25 cellular contexts compared by ENCODE assay signal in genomic region chr17:11545696-11546095, GRCh38. TPM values are rescaled to one million over a fixed set of nuclear protein-coding genes. Genes with fewer than 3 reads are reported as not detected.
DNase-seq lines count a peak whose midpoint lies in the region; ATAC-seq and TF ChIP-seq lines count a peak whose summit lies in the region.
"Had no signal": no experiment of that assay in that cellular context is flagged by ENCODE, and none has a peak within 500 bp of the region (broad histone marks: within the 10 kb centered on the region; RNA-seq: fewer than 3 reads in every experiment).

No MANE protein-coding gene starts in this region.

- H3K36me3 ChIP-seq in A673 (ENCODE audit: insufficient read depth, low read length, poor library complexity, severe bottlenecking) (no peaks in the 10 kb centered on the region), body of pancreas (replicated peaks in 1 of 2; ENCODE audit: insufficient read depth in 1 of 2, low read depth in 2 of 2) (no peaks in the 10 kb centered on the region), esophagus muscularis mucosa (no peaks in the 10 kb centered on the region)
- H3K36me3 ChIP-seq: BE2C, BLaER1 had no signal

- peaks cover 34% of the 10 kb centered on the region for H3K4me1 ChIP-seq in A673 (ENCODE audit: insufficient read depth, low read length, poor library complexity, severe bottlenecking)
- peaks cover 3% of the 10 kb centered on the region for H3K4me1 ChIP-seq in body of pancreas
- H3K4me1 ChIP-seq in esophagus muscularis mucosa: no peaks in the 10 kb centered on the region
- H3K4me1 ChIP-seq: A549, BE2C, BLaER1 had no signal

- H3K4me3 ChIP-seq in A673 (ENCODE audit: low read depth, low read length, poor library complexity, severe bottlenecking): no peak overlapping the region
- H3K4me3 ChIP-seq in body of pancreas: no peak overlapping the region
- no peak overlapping the region for H3K4me3 ChIP-seq in esophagus muscularis mucosa
- H3K4me3 ChIP-seq: A549, BLaER1, GM12878 had no signal

- ATAC-seq in body of pancreas: peak; percentile 21
- ATAC-seq: A549, GM12878 had no signal

- no peak for TF ChIP-seq EP300 in esophagus muscularis mucosa (IDR thresholded peaks at IDR 0.05)

- WGBS in body of pancreas, 2 donors: 36 to 65% methylated on average over 3 of the region's 3 CpGs
- WGBS in esophagus muscularis mucosa: 72% methylated on average over 3 of the region's 3 CpGs

- H3K27me3 ChIP-seq in A673 (replicated peaks; ENCODE audit: insufficient read depth, low read depth, low read length, poor library complexity): no peaks in the 10 kb centered on the region
- H3K27me3 ChIP-seq in body of pancreas: no peaks in the 10 kb centered on the region
- no peaks in the 10 kb centered on the region for H3K27me3 ChIP-seq in esophagus muscularis mucosa
- H3K27me3 ChIP-seq: BE2C, BLaER1 had no signal

- H3K27ac ChIP-seq in A673 (ENCODE audit: low read depth, low read length, poor library complexity, severe bottlenecking) (peak overlapping the region; percentile 58), body of pancreas (no peak overlapping the region), esophagus muscularis mucosa (replicated peaks in 1 of 4) (no peak overlapping the region)
- H3K27ac ChIP-seq: 22Rv1, A549, BLaER1 had no signal

- CTCF ChIA-PET in A673 (lab: Charles Lee): no interaction called here

- H3K9me3 ChIP-seq in A673 (ENCODE audit: low read depth, low read length, poor library complexity, severe bottlenecking): peaks cover 16% of the 10 kb centered on the region
- no peaks in the 10 kb centered on the region for H3K9me3 ChIP-seq in body of pancreas
- peaks cover 0 to 23% (median 11%) of the 10 kb centered on the region in 4 donors for H3K9me3 ChIP-seq in esophagus muscularis mucosa
- H3K9me3 ChIP-seq: BE2C had no signal

- POLR2A ChIA-PET in A673 (lab: Charles Lee; ENCODE audit: low non-redundant PET): no interaction called here

- DNase-seq in A673 (ENCODE audit: low spot score) (no peak), body of pancreas (no peak), esophagus muscularis mucosa (ENCODE audit: extremely low spot score) (peak; percentile 86), amygdala (lab: John Stamatoyannopoulos, UW) (no peak)
- no peak for DNase-seq in activated CD4-positive, alpha-beta T cell treated with anti-CD3 and anti-CD28 coated beads, Interleukin-2, amount 50 U/mL, for 1 hour
- DNase-seq: ACHN; BE2C; C1 segment of cervical spinal cord; CD4-positive, alpha-beta memory T cell; CD4-positive, CD25-positive, alpha-beta regulatory T cell; CD8-positive, alpha-beta memory T cell; COR-L47; DMS 273 treated with DMSO at 0.1 percent for 48 hours; DMS153; DMS53; DMS79; DND-41; EL; GDM1 had no signal

- intact Hi-C loops in A673 (cut with micrococcal nuclease; ENCODE audit: unreplicated experiment) (no loop called here), body of pancreas (cut with DNase I) (no loop called here), esophagus muscularis mucosa (cut with DNase I) (no loop called here)

- no TSS peak for BruUV-seq in A673 (replicated peaks; lab: Mats Ljungman, UMichigan)

- TF ChIP-seq POLR2A in body of pancreas (IDR thresholded peaks at IDR 0.05) (no peak), esophagus muscularis mucosa (IDR thresholded peaks at IDR 0.05; ENCODE audit: low read depth) (no peak)

- TF ChIP-seq CTCF in A673 (conservative IDR thresholded peaks at IDR 0.05; ENCODE audit: low read depth, low read length) (no peak), body of pancreas (IDR thresholded peaks at IDR 0.05) (no peak), esophagus muscularis mucosa (IDR thresholded peaks at IDR 0.05) (no peak)

RNA-seq across cellular contexts. Expression of gene DNAH9, which starts 52.6 kb away (rescaled TPM):
- total RNA-seq in A673 (2021) (6.2 and 6.6 TPM in 2 replicates), body of pancreas (1 to 10 TPM in 1 of 2 donors, under 1 TPM in 1; 0.52 to 9.6 TPM), esophagus muscularis mucosa (under 1 TPM in 2 of 4 donors, not detected in 2; under 0.01 to 0.92 TPM)
- total RNA-seq: A172; CD4-positive, alpha-beta memory T cell; CD4-positive, CD25-positive, alpha-beta regulatory T cell; CD8-positive, alpha-beta memory T cell; G401 had no signal
